Comparison of ENCODE assay signal across 23 cellular contexts in the genomic region with DNA sequence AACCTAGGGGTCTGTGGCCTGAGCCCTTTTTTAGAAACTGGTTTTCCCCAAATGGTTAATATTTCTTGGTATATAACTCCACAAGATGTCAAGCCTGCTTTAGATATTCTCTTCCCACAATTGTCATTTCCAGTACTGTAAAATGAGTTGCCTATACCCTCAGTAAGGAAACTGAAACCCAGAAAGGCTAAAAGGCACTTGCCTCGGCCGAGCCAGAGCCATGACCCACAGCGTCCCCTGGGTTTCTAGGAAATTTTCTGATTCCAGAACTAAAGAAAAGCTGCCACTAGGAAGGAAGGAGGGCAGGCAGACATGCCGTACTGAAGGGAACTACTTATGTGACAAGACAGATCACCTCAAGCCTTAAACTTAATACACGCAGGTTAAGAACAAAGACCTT. TPM values are rescaled to one million over a fixed set of nuclear protein-coding genes. Genes with fewer than 3 reads are reported as not detected.
DNase-seq lines count a peak whose midpoint lies in the region; ATAC-seq, FAIRE-seq and TF ChIP-seq lines count a peak whose summit lies in the region.
"Had no signal": no experiment of that assay in that cellular context is flagged by ENCODE, and none has a peak within 500 bp of the region (broad histone marks: within the 10 kb centered on the region; RNA-seq: fewer than 3 reads in every experiment).

No MANE protein-coding gene starts in this region.

- intact Hi-C loops in Right ventricle myocardium inferior (cut with DNase I): loop anchor here (5.0 kb wide), 1 partner anchor 823 kb away; no protein-coding TSS in a partner anchor
- intact Hi-C loops in heart left ventricle (cut with DNase I): loop anchor here in 3 of 10 donors (10.0 kb wide), 2 partner anchors 145 to 825 kb away; no protein-coding TSS in a partner anchor
- intact Hi-C loops in activated T-helper 1 cell treated with anti-CD3 and anti-CD28 coated beads, Interleukin-12 subunit alpha, Interleukin-12 subunit beta, Interleukin-2, Interleukin-4 antibody, amounts not matched to agents 30 ng/mL and 10 ng/mL and 1 ng/mL, durations not matched to agents 14 hours and 24 hours and 36 hours (cut with micrococcal nuclease): loop anchor here (1.0 to 10.0 kb wide), 3 partner anchors 13 to 905 kb away; a partner anchor contains a TSS
- intact Hi-C loops in upper lobe of right lung (cut with DNase I): no loop called here

- no peak for FAIRE-seq in GM19239 (lab: Jason Lieb, UNC)
- FAIRE-seq: frontal cortex, HTR-8/SVneo, urothelium cell line had no signal

- H3K36me3 Mint-ChIP-seq in activated T-helper 1 cell treated with anti-CD3 and anti-CD28 coated beads, Interleukin-12 subunit alpha, Interleukin-12 subunit beta, Interleukin-2, Interleukin-4 antibody, amounts not matched to agents 30 ng/mL and 10 ng/mL and 1 ng/mL, durations not matched to agents 14 hours and 24 hours and 36 hours (ENCODE audit: low read depth): peaks cover 23% of the 10 kb centered on the region
- H3K36me3 Mint-ChIP-seq in chondrocyte (ENCODE audit: low read depth): no peaks in the 10 kb centered on the region

- TF ChIP-seq POLR2A in heart left ventricle (IDR thresholded peaks at IDR 0.05): no peak

- H3K4me1 ChIP-seq in heart left ventricle: peaks cover 0 to 55% (median 6%) of the 10 kb centered on the region in 12 donors
- peaks cover 20% of the 10 kb centered on the region; the same call in 1 of the 2 replicates for H3K4me1 ChIP-seq in iPS-20b (ENCODE audit: insufficient read depth, low read length)
- peaks cover 7% of the 10 kb centered on the region for H3K4me1 ChIP-seq in upper lobe of right lung
- H3K4me1 ChIP-seq: parathyroid adenoma had no signal

- ATAC-seq in Right ventricle myocardium inferior: no peak
- no peak for ATAC-seq in heart left ventricle
- ATAC-seq in upper lobe of right lung: peak; percentile 25
- ATAC-seq in GM18907 (IDR thresholded peaks at IDR 0.05; ENCODE audit: unreplicated experiment): no peak
- ATAC-seq: left lung had no signal

- H3K4me3 ChIP-seq in heart left ventricle (no peak overlapping the region), iPS-20b (ENCODE audit: low read length) (no peak overlapping the region), upper lobe of right lung (no peak overlapping the region)
- H3K4me3 ChIP-seq: coronary artery, left lung, PC-9, SJSA1 had no signal

- H3K4me1 Mint-ChIP-seq in activated T-helper 1 cell treated with anti-CD3 and anti-CD28 coated beads, Interleukin-12 subunit alpha, Interleukin-12 subunit beta, Interleukin-2, Interleukin-4 antibody, amounts not matched to agents 30 ng/mL and 10 ng/mL and 1 ng/mL, durations not matched to agents 14 hours and 24 hours and 36 hours (ENCODE audit: low read depth): peaks cover 77% of the 10 kb centered on the region
- no peaks in the 10 kb centered on the region for H3K4me1 Mint-ChIP-seq in chondrocyte (ENCODE audit: low read depth)

- no peaks in the 10 kb centered on the region for H3K27me3 ChIP-seq in heart left ventricle
- H3K27me3 ChIP-seq in iPS-20b (ENCODE audit: insufficient read depth, low read length): no peaks in the 10 kb centered on the region
- H3K27me3 ChIP-seq in upper lobe of right lung: no peaks in the 10 kb centered on the region
- H3K27me3 ChIP-seq: left lung, SJSA1 had no signal

- H3K36me3 ChIP-seq in heart left ventricle: no peaks in the 10 kb centered on the region
- H3K36me3 ChIP-seq in iPS-20b (ENCODE audit: insufficient read depth, low read depth, low read length): no peaks in the 10 kb centered on the region
- no peaks in the 10 kb centered on the region for H3K36me3 ChIP-seq in upper lobe of right lung
- H3K36me3 ChIP-seq: left lung, SJSA1 had no signal

- 38 to 59% (median 47%) methylated on average over 5 of the region's 5 CpGs for WGBS in heart left ventricle, 4 donors

- H3K27me3 Mint-ChIP-seq in activated T-helper 1 cell treated with anti-CD3 and anti-CD28 coated beads, Interleukin-12 subunit alpha, Interleukin-12 subunit beta, Interleukin-2, Interleukin-4 antibody, amounts not matched to agents 30 ng/mL and 10 ng/mL and 1 ng/mL, durations not matched to agents 14 hours and 24 hours and 36 hours (ENCODE audit: insufficient read depth): peaks cover 2% of the 10 kb centered on the region
- H3K27me3 Mint-ChIP-seq in chondrocyte (ENCODE audit: low read depth): peaks cover 29% of the 10 kb centered on the region

- peak overlapping the region; percentile 88 for H3K27ac Mint-ChIP-seq in activated T-helper 1 cell treated with anti-CD3 and anti-CD28 coated beads, Interleukin-12 subunit alpha, Interleukin-12 subunit beta, Interleukin-2, Interleukin-4 antibody, amounts not matched to agents 30 ng/mL and 10 ng/mL and 1 ng/mL, durations not matched to agents 14 hours and 24 hours and 36 hours
- no peak overlapping the region for H3K27ac Mint-ChIP-seq in chondrocyte (ENCODE audit: unreplicated experiment)
- H3K27ac Mint-ChIP-seq: activated naive CD4-positive, alpha-beta T cell treated with anti-CD3 and anti-CD28 coated beads for 36 hours had no signal

- H3K9me3 Mint-ChIP-seq in activated T-helper 1 cell treated with anti-CD3 and anti-CD28 coated beads, Interleukin-12 subunit alpha, Interleukin-12 subunit beta, Interleukin-2, Interleukin-4 antibody, amounts not matched to agents 30 ng/mL and 10 ng/mL and 1 ng/mL, durations not matched to agents 14 hours and 24 hours and 36 hours: no peaks in the 10 kb centered on the region
- no peaks in the 10 kb centered on the region for H3K9me3 Mint-ChIP-seq in chondrocyte (ENCODE audit: low read depth)
- H3K9me3 Mint-ChIP-seq: activated naive CD4-positive, alpha-beta T cell treated with anti-CD3 and anti-CD28 coated beads for 36 hours had no signal

- H3K27ac ChIP-seq in heart left ventricle (peak overlapping the region in 1 of 12 donors; percentile 64), iPS-20b (ENCODE audit: low read length) (no peak overlapping the region), upper lobe of right lung (no peak overlapping the region)
- H3K27ac ChIP-seq: parathyroid adenoma, PC-9, SJSA1 had no signal

- 0 out of 2 replicates have a peak overlapping the region, but pooled peaks have one; percentile 4 for H3K9ac ChIP-seq in iPS-20b (ENCODE audit: low read depth, low read length)
- H3K9ac ChIP-seq: parathyroid adenoma had no signal

- DNase-seq in Right ventricle myocardium inferior (ENCODE audit: missing footprints) (peak; percentile 40), heart left ventricle (no peak), upper lobe of right lung (no peak), GM19239 (ENCODE audit: insufficient read length, low spot score) (no peak), chondrocyte (ENCODE audit: low spot score) (no peak)
- DNase-seq in activated T-helper 1 cell treated with anti-CD3 and anti-CD28 coated beads, Interleukin-12 subunit alpha, Interleukin-12 subunit beta, Interleukin-2, Interleukin-4 antibody, amounts not matched to agents 30 ng/mL and 10 ng/mL and 1 ng/mL, durations not matched to agents 14 hours and 24 hours and 36 hours (ENCODE audit: low spot score): no peak
- DNase-seq: activated CD4-positive, alpha-beta T cell treated with anti-CD3 and anti-CD28 coated beads for 1 hour; activated naive CD4-positive, alpha-beta T cell treated with anti-CD3 and anti-CD28 coated beads for 36 hours; COR-L47; left lung; NCI-H1417 treated with DMSO at 0.1 percent for 48 hours; NCI-H774; PC-9; T1000 had no signal

- no peak for TF ChIP-seq CTCF in heart left ventricle (IDR thresholded peaks at IDR 0.05)
- TF ChIP-seq CTCF in upper lobe of right lung (IDR thresholded peaks at IDR 0.05): no peak
- TF ChIP-seq CTCF in chondrocyte (IDR thresholded peaks at IDR 0.05): no peak

- H3K9me3 ChIP-seq in heart left ventricle (no peaks in the 10 kb centered on the region), iPS-20b (ENCODE audit: insufficient read depth, low read depth, low read length) (no peaks in the 10 kb centered on the region), upper lobe of right lung (no peaks in the 10 kb centered on the region)
- H3K9me3 ChIP-seq: left lung, SJSA1 had no signal

- peak overlapping the region; percentile 72 for H3K4me3 Mint-ChIP-seq in activated T-helper 1 cell treated with anti-CD3 and anti-CD28 coated beads, Interleukin-12 subunit alpha, Interleukin-12 subunit beta, Interleukin-2, Interleukin-4 antibody, amounts not matched to agents 30 ng/mL and 10 ng/mL and 1 ng/mL, durations not matched to agents 14 hours and 24 hours and 36 hours
- no peak overlapping the region for H3K4me3 Mint-ChIP-seq in chondrocyte (ENCODE audit: unreplicated experiment)
- H3K4me3 Mint-ChIP-seq: activated naive CD4-positive, alpha-beta T cell treated with anti-CD3 and anti-CD28 coated beads for 36 hours had no signal

RNA-seq across cellular contexts. Expression of a gene that starts 59.1 kb away (rescaled TPM):
- total RNA-seq in Right ventricle myocardium inferior (6.1 TPM), heart left ventricle (10 to 100 TPM in 1 of 9 donors, 1 to 10 TPM in 8; 1.5 to 14.7 (median 2.5) TPM), upper lobe of right lung (9.4 TPM), chondrocyte (not detected in 3 replicates)
- 1 to 10 TPM in 1 of 2 donors, under 1 TPM in 1; 0.51 to 1.2 TPM for polyA plus RNA-seq in heart left ventricle
- 49.7 and 52.9 TPM in 2 replicates for total RNA-seq in activated T-helper 1 cell treated with anti-CD3 and anti-CD28 coated beads, Interleukin-12 subunit alpha, Interleukin-12 subunit beta, Interleukin-2, Interleukin-4 antibody, amounts not matched to agents 30 ng/mL and 10 ng/mL and 1 ng/mL, durations not matched to agents 14 hours and 24 hours and 36 hours
- total RNA-seq: Daoy had no signal
